20 cellular contexts compared by ENCODE assay signal in genomic region chr11:32947985-32948384, GRCh38.
"Had no signal": no experiment of that assay in that cellular context is flagged by ENCODE, and none has a peak within 500 bp of the region (broad histone marks: within the 10 kb centered on the region; RNA-seq: fewer than 3 reads in every experiment).

No MANE protein-coding gene starts in this region.

- H3K4me1 ChIP-seq: suprapubic skin, transverse colon, vagina had no signal

- H3K4me3 ChIP-seq: dorsolateral prefrontal cortex, skin epidermis, suprapubic skin, transverse colon, vagina had no signal

- H3K4me3 Mint-ChIP-seq: activated CD4-positive, alpha-beta memory T cell treated with anti-CD3 and anti-CD28 coated beads, Interleukin-2, amount 10 ng/mL, durations not matched to agents 7 days and 5 days; activated CD8-positive, alpha-beta memory T cell treated with anti-CD3 and anti-CD28 coated beads, Interleukin-2, amount 10 ng/mL, durations not matched to agents 7 days and 5 days; activated naive CD8-positive, alpha-beta T cell treated with anti-CD3 and anti-CD28 coated beads, Interleukin-2, amount 50 U/mL, for 24 hours; stimulated activated naive CD8-positive, alpha-beta T cell treated with anti-CD3 and anti-CD28 coated beads, Interleukin-15, amount 100 ng/mL, for 72 hours; T-cell had no signal

- H3K27me3 ChIP-seq: brain microvascular endothelial cell, dorsolateral prefrontal cortex, suprapubic skin, transverse colon, vagina had no signal

- DNase-seq: activated CD4-positive, alpha-beta memory T cell treated with anti-CD3 and anti-CD28 coated beads, Interleukin-2, amount 10 ng/mL, durations not matched to agents 7 days and 5 days; activated CD4-positive, alpha-beta T cell treated with anti-CD3 and anti-CD28 coated beads for 48 hours; activated CD4-positive, CD25-positive, alpha-beta regulatory T cell; activated CD8-positive, alpha-beta memory T cell treated with anti-CD3 and anti-CD28 coated beads, Interleukin-2, amount 10 ng/mL, durations not matched to agents 7 days and 5 days; activated naive CD4-positive, alpha-beta T cell; activated naive CD8-positive, alpha-beta T cell treated with anti-CD3 and anti-CD28 coated beads, Interleukin-2, amount 50 U/mL, for 24 hours; aorta; brain microvascular endothelial cell; central memory CD4-positive, alpha-beta T cell; dorsolateral prefrontal cortex; midbrain; occipital lobe; stimulated activated CD4-positive, alpha-beta T cell treated with anti-CD3 and anti-CD28 coated beads, Interleukin-4, amount 100 ng/mL, for 1 hour; stimulated activated naive CD8-positive, alpha-beta T cell treated with anti-CD3 and anti-CD28 coated beads, Interleukin-15, amount 100 ng/mL, for 72 hours; T-cell; transverse colon had no signal

- H3K27ac ChIP-seq: brain microvascular endothelial cell, dorsolateral prefrontal cortex, skin epidermis, suprapubic skin, transverse colon, vagina had no signal

- H3K9me3 ChIP-seq: suprapubic skin, transverse colon, vagina had no signal

- ATAC-seq: activated CD8-positive, alpha-beta memory T cell treated with anti-CD3 and anti-CD28 coated beads, Interleukin-2, amount 10 ng/mL, durations not matched to agents 7 days and 5 days; activated naive CD8-positive, alpha-beta T cell treated with anti-CD3 and anti-CD28 coated beads, Interleukin-2, amount 50 U/mL, for 24 hours; stimulated activated naive CD8-positive, alpha-beta T cell treated with anti-CD3 and anti-CD28 coated beads, Interleukin-15, amount 100 ng/mL, for 72 hours; T-cell had no signal

- H3K36me3 ChIP-seq: brain microvascular endothelial cell, suprapubic skin, transverse colon, vagina had no signal

- H3K27ac Mint-ChIP-seq: activated CD4-positive, alpha-beta memory T cell treated with anti-CD3 and anti-CD28 coated beads, Interleukin-2, amount 10 ng/mL, durations not matched to agents 7 days and 5 days; activated CD8-positive, alpha-beta memory T cell treated with anti-CD3 and anti-CD28 coated beads, Interleukin-2, amount 10 ng/mL, durations not matched to agents 7 days and 5 days; activated naive CD8-positive, alpha-beta T cell treated with anti-CD3 and anti-CD28 coated beads, Interleukin-2, amount 50 U/mL, for 24 hours; progenitor cell of endocrine pancreas; stimulated activated naive CD8-positive, alpha-beta T cell treated with anti-CD3 and anti-CD28 coated beads, Interleukin-15, amount 100 ng/mL, for 72 hours; T-cell had no signal

- H3K4me1 Mint-ChIP-seq: activated CD4-positive, alpha-beta memory T cell treated with anti-CD3 and anti-CD28 coated beads, Interleukin-2, amount 10 ng/mL, durations not matched to agents 7 days and 5 days; activated naive CD8-positive, alpha-beta T cell treated with anti-CD3 and anti-CD28 coated beads, Interleukin-2, amount 50 U/mL, for 24 hours; T-cell had no signal

- H3K27me3 Mint-ChIP-seq: activated CD4-positive, alpha-beta memory T cell treated with anti-CD3 and anti-CD28 coated beads, Interleukin-2, amount 10 ng/mL, durations not matched to agents 7 days and 5 days; activated CD8-positive, alpha-beta memory T cell treated with anti-CD3 and anti-CD28 coated beads, Interleukin-2, amount 10 ng/mL, durations not matched to agents 7 days and 5 days; activated naive CD8-positive, alpha-beta T cell treated with anti-CD3 and anti-CD28 coated beads, Interleukin-2, amount 50 U/mL, for 24 hours; progenitor cell of endocrine pancreas; stimulated activated naive CD8-positive, alpha-beta T cell treated with anti-CD3 and anti-CD28 coated beads, Interleukin-15, amount 100 ng/mL, for 72 hours; T-cell had no signal
